Comparison of ENCODE assay signal across 22 cellular contexts in the genomic region with DNA sequence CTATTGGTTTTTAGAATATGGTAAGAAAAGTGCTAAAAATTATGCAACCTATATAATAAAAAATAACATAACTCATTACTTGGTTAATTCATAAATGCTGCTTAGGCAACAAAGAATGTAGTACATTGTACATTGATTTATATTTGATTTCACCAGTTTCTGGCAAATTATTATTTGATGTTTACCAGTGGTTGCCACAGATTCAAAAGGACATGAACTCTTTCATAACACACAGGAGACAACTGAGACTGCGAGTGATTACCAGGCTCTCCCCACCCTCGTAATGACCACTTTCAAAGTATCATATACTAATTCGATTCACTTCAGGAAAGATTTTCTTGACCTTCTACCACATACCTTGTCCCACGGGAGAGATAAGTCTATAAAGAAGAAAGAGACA.
"Had no signal": no experiment of that assay in that cellular context is flagged by ENCODE, and none has a peak within 500 bp of the region (broad histone marks: within the 10 kb centered on the region; RNA-seq: fewer than 3 reads in every experiment).

No MANE protein-coding gene starts in this region.

- H3K9me3 ChIP-seq: colonic mucosa, esophagus squamous epithelium, heart right ventricle, left lung, lower lobe of right lung, prostate gland, testis, tibial nerve, upper lobe of right lung had no signal

- H3K27ac Mint-ChIP-seq: natural killer cell treated with Interleukin-12 subunit alpha and Interleukin-12 subunit beta and Interleukin-15 and Interleukin-18, amount 100 ng/mL, for 72 hours had no signal

- H3K36me3 Mint-ChIP-seq: natural killer cell treated with Interleukin-12 subunit alpha and Interleukin-12 subunit beta and Interleukin-15 and Interleukin-18, amount 100 ng/mL, for 72 hours had no signal

- H3K4me3 ChIP-seq: colonic mucosa, esophagus squamous epithelium, heart right ventricle, left lung, lower lobe of right lung, prostate gland, smooth muscle cell, testis, tibial nerve, upper lobe of right lung had no signal

- ATAC-seq: foreskin keratinocyte; left lung; natural killer cell treated with Interleukin-12 subunit alpha and Interleukin-12 subunit beta and Interleukin-15 and Interleukin-18, amount 100 ng/mL, for 72 hours; upper lobe of right lung had no signal

- H3K9me3 Mint-ChIP-seq: natural killer cell treated with Interleukin-12 subunit alpha and Interleukin-12 subunit beta and Interleukin-15 and Interleukin-18, amount 100 ng/mL, for 72 hours had no signal

- H3K4me1 ChIP-seq: foreskin keratinocyte, left lung, prostate gland had no signal

- DNase-seq: caudate nucleus; colonic mucosa; dermis blood vessel endothelial cell; esophagus squamous epithelium; foreskin keratinocyte; heart right ventricle; hypothalamus; kidney glomerular epithelial cell; left lung; lower lobe of right lung; mesenchymal stem cell; midbrain; occipital lobe; stimulated activated CD4-positive, alpha-beta T cell treated with anti-CD3 and anti-CD28 coated beads, Interleukin-2, amount 100 ng/mL, for 48 hours; stimulated activated naive CD4-positive, alpha-beta T cell treated with Interleukin-2 at 50 U/mL for 16 hours; testis; upper lobe of right lung had no signal

- H3K27ac ChIP-seq: colonic mucosa, esophagus squamous epithelium, foreskin keratinocyte, left lung, lower lobe of right lung, parathyroid adenoma, prostate gland, testis, tibial nerve, upper lobe of right lung had no signal

- H3K27me3 ChIP-seq: colonic mucosa, esophagus squamous epithelium, foreskin keratinocyte, heart right ventricle, left lung, testis, tibial nerve, upper lobe of right lung had no signal

- H3K36me3 ChIP-seq: colonic mucosa, esophagus squamous epithelium, heart right ventricle, left lung, lower lobe of right lung, prostate gland, tibial nerve, upper lobe of right lung had no signal

- H3K4me3 Mint-ChIP-seq: natural killer cell treated with Interleukin-12 subunit alpha and Interleukin-12 subunit beta and Interleukin-15 and Interleukin-18, amount 100 ng/mL, for 72 hours had no signal
